19 cellular contexts compared by ENCODE assay signal in genomic region chr2:39781697-39782096, GRCh38. TPM values are rescaled to one million over a fixed set of nuclear protein-coding genes. Genes with fewer than 3 reads are reported as not detected.
DNase-seq lines count a peak whose midpoint lies in the region; ATAC-seq and TF ChIP-seq lines count a peak whose summit lies in the region.
"Had no signal": no experiment of that assay in that cellular context is flagged by ENCODE, and none has a peak within 500 bp of the region (broad histone marks: within the 10 kb centered on the region; RNA-seq: fewer than 3 reads in every experiment).

No MANE protein-coding gene starts in this region.

- H3K4me3 ChIP-seq in mesenchymal stem cell (ENCODE audit: insufficient read depth in 1 of 2, low read depth in 1 of 2, low read length in 2 of 2), result peak overlapping the region in 1 of 2 experiments; percentile 70
- no peak overlapping the region for H3K4me3 ChIP-seq in lower lobe of right lung
- H3K4me3 ChIP-seq: GM23338, lung had no signal

- H2AK5ac ChIP-seq in mesenchymal stem cell (ENCODE audit: low read length, severe bottlenecking), result no peak overlapping the region

- no peak overlapping the region for H2BK5ac ChIP-seq in mesenchymal stem cell (ENCODE audit: low read depth, low read length, poor library complexity, severe bottlenecking)

- H4K91ac ChIP-seq in mesenchymal stem cell (ENCODE audit: low read length), result no peak overlapping the region

- H3K27ac Mint-ChIP-seq in T-helper 2 cell treated with Interferon-gamma antibody and Interleukin-4, amounts not matched to agents 5 μg/mL and 100 μg/mL, for 36 hours, result no peak overlapping the region
- no peak overlapping the region for H3K27ac Mint-ChIP-seq in activated T-helper 17 cell treated with anti-CD3 and anti-CD28 coated beads, Interleukin-2, amount 50 U/mL, for 72 hours
- H3K27ac Mint-ChIP-seq in type B pancreatic cell, result peak overlapping the region; percentile 67
- H3K27ac Mint-ChIP-seq: activated CD8-positive, alpha-beta T cell treated with anti-CD3 and anti-CD28 coated beads, Interleukin-2, amount 10 ng/mL, durations not matched to agents 7 days and 5 days; activated naive CD8-positive, alpha-beta T cell treated with anti-CD3 and anti-CD28 coated beads, Interleukin-2, amount 10 ng/mL, durations not matched to agents 7 days and 5 days; GM23338 had no signal

- H3K4me2 ChIP-seq in mesenchymal stem cell (ENCODE audit: low read length, poor library complexity, severe bottlenecking), result no peak overlapping the region
- H3K4me2 ChIP-seq: GM23338 had no signal

- H3K4me1 ChIP-seq in mesenchymal stem cell (ENCODE audit: control insufficient read depth, insufficient read depth, low read depth, low read length) (peaks cover 4% of the 10 kb centered on the region), lower lobe of right lung (peaks cover 25% of the 10 kb centered on the region)

- H3K36me3 Mint-ChIP-seq in T-helper 2 cell treated with Interferon-gamma antibody and Interleukin-4, amounts not matched to agents 5 μg/mL and 100 μg/mL, for 36 hours (ENCODE audit: low read depth), result peaks cover 17% of the 10 kb centered on the region
- H3K36me3 Mint-ChIP-seq in activated T-helper 17 cell treated with anti-CD3 and anti-CD28 coated beads, Interleukin-2, amount 50 U/mL, for 72 hours (ENCODE audit: low read depth), result peaks cover 21% of the 10 kb centered on the region
- H3K36me3 Mint-ChIP-seq in type B pancreatic cell, result peaks cover 10% of the 10 kb centered on the region

- H3K36me3 ChIP-seq in mesenchymal stem cell (ENCODE audit: control insufficient read depth in 1 of 2, insufficient read depth in 2 of 2, low read depth in 1 of 2, low read length in 2 of 2), result no peaks in the 10 kb centered on the region
- H3K36me3 ChIP-seq in lower lobe of right lung, result no peaks in the 10 kb centered on the region

- H3K79me1 ChIP-seq in mesenchymal stem cell (replicated peaks; ENCODE audit: low read length, poor library complexity, severe bottlenecking), result no peaks in the 10 kb centered on the region

- ATAC-seq in activated T-helper 17 cell treated with anti-CD3 and anti-CD28 coated beads, Interleukin-2, amount 50 U/mL, for 72 hours (replicated peaks), result no peak
- ATAC-seq in lower lobe of right lung, result no peak
- ATAC-seq: activated CD8-positive, alpha-beta T cell treated with anti-CD3 and anti-CD28 coated beads, Interleukin-2, amount 10 ng/mL, durations not matched to agents 7 days and 5 days; esophagus mucosa; GM23338 had no signal

- no peak overlapping the region for H3K18ac ChIP-seq in mesenchymal stem cell (ENCODE audit: low read depth in 1 of 2, low read length in 2 of 2)

- H3K27ac ChIP-seq in mesenchymal stem cell (ENCODE audit: low read length, poor library complexity, severe bottlenecking), result no peak overlapping the region
- H3K27ac ChIP-seq in lower lobe of right lung, result no peak overlapping the region

- H2AFZ ChIP-seq in mesenchymal stem cell (ENCODE audit: low read depth, low read length), result no peak overlapping the region

- H3K27me3 Mint-ChIP-seq in T-helper 2 cell treated with Interferon-gamma antibody and Interleukin-4, amounts not matched to agents 5 μg/mL and 100 μg/mL, for 36 hours (ENCODE audit: low read depth), result peaks cover 8% of the 10 kb centered on the region
- peaks cover 10% of the 10 kb centered on the region for H3K27me3 Mint-ChIP-seq in activated T-helper 17 cell treated with anti-CD3 and anti-CD28 coated beads, Interleukin-2, amount 50 U/mL, for 72 hours
- H3K27me3 Mint-ChIP-seq in type B pancreatic cell, result no peaks in the 10 kb centered on the region

- H3K14ac ChIP-seq in mesenchymal stem cell (ENCODE audit: low read length in 2 of 2), result no peak overlapping the region

- no peak overlapping the region for H3K23ac ChIP-seq in mesenchymal stem cell (ENCODE audit: low read length in 2 of 2)

- DNase-seq in T-helper 2 cell treated with Interferon-gamma antibody and Interleukin-4, amounts not matched to agents 5 μg/mL and 100 μg/mL, for 36 hours (ENCODE audit: low spot score), result no peak
- DNase-seq in T-helper 2 cell (no peak), mesenchymal stem cell (no peak), type B pancreatic cell (ENCODE audit: extremely low spot score, unreplicated experiment) (no peak), head of caudate nucleus (no peak), NCI-H2227 treated with DMSO at 0.1 percent for 48 hours (lab: John Stamatoyannopoulos, UW) (no peak), lower lobe of right lung (no peak)
- DNase-seq: activated CD4-positive, CD25-positive, alpha-beta regulatory T cell; activated CD8-positive, alpha-beta T cell treated with anti-CD3 and anti-CD28 coated beads, Interleukin-2, amount 10 ng/mL, durations not matched to agents 7 days and 5 days; activated naive CD8-positive, alpha-beta T cell treated with anti-CD3 and anti-CD28 coated beads, Interleukin-2, amount 10 ng/mL, durations not matched to agents 7 days and 5 days; activated T-cell treated with anti-CD3 and anti-CD28 coated beads, Interleukin-2, amount 50 U/mL, for 72 hours; CD8-positive, alpha-beta memory T cell; DMS79 treated with DMSO at 0.1 percent for 48 hours; NCI-H2029 treated with DMSO at 0.1 percent for 48 hours; SHP77 treated with DMSO at 0.1 percent for 48 hours had no signal

- H3K9me3 Mint-ChIP-seq in T-helper 2 cell treated with Interferon-gamma antibody and Interleukin-4, amounts not matched to agents 5 μg/mL and 100 μg/mL, for 36 hours, result no peaks in the 10 kb centered on the region
- no peaks in the 10 kb centered on the region for H3K9me3 Mint-ChIP-seq in activated T-helper 17 cell treated with anti-CD3 and anti-CD28 coated beads, Interleukin-2, amount 50 U/mL, for 72 hours
- H3K9me3 Mint-ChIP-seq in type B pancreatic cell, result no peaks in the 10 kb centered on the region
- H3K9me3 Mint-ChIP-seq: activated naive CD8-positive, alpha-beta T cell treated with anti-CD3 and anti-CD28 coated beads, Interleukin-2, amount 10 ng/mL, durations not matched to agents 7 days and 5 days; activated T-cell treated with anti-CD3 and anti-CD28 coated beads, Interleukin-2, amount 50 U/mL, for 72 hours; CD8-positive, alpha-beta memory T cell; GM23338 had no signal

- no peaks in the 10 kb centered on the region for H3K9me3 ChIP-seq in mesenchymal stem cell (ENCODE audit: control insufficient read depth, low read length)
- no peaks in the 10 kb centered on the region for H3K9me3 ChIP-seq in lower lobe of right lung

- H2BK120ac ChIP-seq in mesenchymal stem cell (ENCODE audit: low read depth, low read length), result no peak overlapping the region

- TF ChIP-seq CTCF in type B pancreatic cell (conservative IDR thresholded peaks at IDR 0.05) (no peak), lower lobe of right lung (IDR thresholded peaks at IDR 0.05) (no peak)

- H2BK15ac ChIP-seq in mesenchymal stem cell (ENCODE audit: low read depth, poor library complexity, severe bottlenecking), result no peak overlapping the region

- H3K9ac ChIP-seq in mesenchymal stem cell (ENCODE audit: low read length), result peak overlapping the region; percentile 38

- H2BK12ac ChIP-seq in mesenchymal stem cell (ENCODE audit: low read length in 2 of 2), result no peak overlapping the region

- H3K4me1 Mint-ChIP-seq in T-helper 2 cell treated with Interferon-gamma antibody and Interleukin-4, amounts not matched to agents 5 μg/mL and 100 μg/mL, for 36 hours (ENCODE audit: low read depth), result peaks cover 39% of the 10 kb centered on the region
- H3K4me1 Mint-ChIP-seq in activated T-helper 17 cell treated with anti-CD3 and anti-CD28 coated beads, Interleukin-2, amount 50 U/mL, for 72 hours, result peaks cover 38% of the 10 kb centered on the region
- H3K4me1 Mint-ChIP-seq in type B pancreatic cell (ENCODE audit: unreplicated experiment), result peaks cover 41% of the 10 kb centered on the region

- no peak overlapping the region for H3K4ac ChIP-seq in mesenchymal stem cell (ENCODE audit: low read depth in 1 of 2, low read length in 2 of 2)

- 93% methylated on average over 1 of the region's 1 CpG for WGBS in mesenchymal stem cell

- peak overlapping the region; percentile 73 for H3K4me3 Mint-ChIP-seq in T-helper 2 cell treated with Interferon-gamma antibody and Interleukin-4, amounts not matched to agents 5 μg/mL and 100 μg/mL, for 36 hours
- peak overlapping the region; percentile 100 for H3K4me3 Mint-ChIP-seq in activated T-helper 17 cell treated with anti-CD3 and anti-CD28 coated beads, Interleukin-2, amount 50 U/mL, for 72 hours
- H3K4me3 Mint-ChIP-seq in type B pancreatic cell, result peak overlapping the region; percentile 85
- H3K4me3 Mint-ChIP-seq: activated CD8-positive, alpha-beta T cell treated with anti-CD3 and anti-CD28 coated beads, Interleukin-2, amount 10 ng/mL, durations not matched to agents 7 days and 5 days; GM23338 had no signal

- intact Hi-C loops in head of caudate nucleus (cut with DNase I), result no loop called here
- intact Hi-C loops in lower lobe of right lung (cut with DNase I), result no loop called here

- H4K8ac ChIP-seq in mesenchymal stem cell (ENCODE audit: low read length), result no peak overlapping the region

- H3K27me3 ChIP-seq in mesenchymal stem cell (ENCODE audit: control insufficient read depth in 1 of 2, insufficient read depth in 1 of 2, low read length in 2 of 2) (no peaks in the 10 kb centered on the region), lower lobe of right lung (ENCODE audit: low read depth) (no peaks in the 10 kb centered on the region)

RNA-seq across cellular contexts. Expression of gene THUMPD2, which starts 2.6 kb away (rescaled TPM):
- 10 to 100 TPM; 16.7 to 24.7 TPM for total RNA-seq in activated T-helper 17 cell treated with anti-CD3 and anti-CD28 coated beads, Interleukin-2, amount 50 U/mL, for 72 hours
- 6.5 TPM for polyA plus RNA-seq in mesenchymal stem cell (2013, experiment 1 of 2)
- 6.9 TPM for polyA plus RNA-seq in mesenchymal stem cell (2013, experiment 2 of 2)
- total RNA-seq in type B pancreatic cell (ENCODE audit: low replicate concordance), result 7.8 and 11.7 TPM in 2 replicates
- total RNA-seq in lower lobe of right lung, result 10.0 TPM
